8 cellular contexts compared by ENCODE assay signal in the genomic region with DNA sequence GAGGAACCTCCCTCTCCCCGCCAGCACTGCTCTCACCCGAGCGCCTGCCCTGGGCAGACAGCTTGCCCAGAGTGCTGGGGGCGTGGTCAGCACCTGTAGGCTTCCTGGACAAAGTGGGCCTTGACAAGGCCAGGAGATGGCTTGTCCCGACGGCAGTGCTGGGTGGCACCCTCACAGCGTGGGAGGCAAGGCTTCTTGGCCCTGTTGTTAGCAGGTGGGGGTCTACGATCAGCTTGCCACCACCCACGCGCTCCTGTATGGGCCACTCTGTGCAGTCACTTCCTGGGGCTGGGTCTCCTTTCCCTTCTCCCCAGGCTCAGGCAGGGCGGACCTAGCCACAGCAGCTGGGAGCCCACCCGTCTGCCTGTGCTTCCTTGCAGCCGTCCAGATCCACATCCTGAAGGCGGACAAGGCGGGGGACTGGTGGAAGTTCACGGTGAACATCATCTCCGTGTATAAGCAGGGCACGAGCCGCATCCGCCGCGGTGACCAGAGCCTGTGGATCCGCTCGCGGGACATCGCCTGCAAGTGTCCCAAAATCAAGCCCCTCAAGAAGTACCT.
DNase-seq lines count a peak whose midpoint lies in the region; ATAC-seq and TF ChIP-seq lines count a peak whose summit lies in the region.

No MANE protein-coding gene starts in this region.

- peaks cover 3% of the 10 kb centered on the region for H3K4me1 ChIP-seq in smooth muscle cell (ENCODE audit: low read depth)

- peak overlapping the region; percentile 39 for H3K4me3 ChIP-seq in smooth muscle cell

- TF ChIP-seq CTCF in smooth muscle cell (IDR thresholded peaks at IDR 0.05; ENCODE audit: borderline replicate concordance, insufficient read depth, poor library complexity, severe bottlenecking): no peak

- H3F3A ChIP-seq in smooth muscle cell (ENCODE audit: low read depth): no peaks in the 10 kb centered on the region

- peak overlapping the region; percentile 24 for H2AFZ ChIP-seq in smooth muscle cell (ENCODE audit: low read depth)

- H3K9me3 ChIP-seq in smooth muscle cell (replicated peaks; ENCODE audit: low read depth): no peaks in the 10 kb centered on the region

- no peaks in the 10 kb centered on the region for H3K79me2 ChIP-seq in smooth muscle cell (ENCODE audit: low read depth)

- intact Hi-C loops in left ventricle myocardium superior (cut with micrococcal nuclease): no loop called here

- ATAC-seq in GM21825 (IDR thresholded peaks at IDR 0.05; ENCODE audit: unreplicated experiment) (peak; percentile 9), left ventricle myocardium superior (no peak), HG03095 (IDR thresholded peaks at IDR 0.05; ENCODE audit: unreplicated experiment) (no peak), GM19324 (IDR thresholded peaks at IDR 0.05; ENCODE audit: low FRiP score, unreplicated experiment) (no peak)

- no peaks in the 10 kb centered on the region for H3K27me3 ChIP-seq in smooth muscle cell (ENCODE audit: low read depth)

- DNase-seq in activated CD8-positive, alpha-beta memory T cell treated with anti-CD3 and anti-CD28 coated beads for 24 hours: peak; percentile 70
- DNase-seq in left ventricle myocardium superior: peak; percentile 49
- DNase-seq in smooth muscle cell (lab: John Stamatoyannopoulos, UW; ENCODE audit: unreplicated experiment): no peak
- no peak for DNase-seq in Kasumi-1 (lab: John Stamatoyannopoulos, UW)
- no peak for DNase-seq in HCEC 1CT

- peak overlapping the region; percentile 86 for H3K4me2 ChIP-seq in smooth muscle cell

- H3K27ac ChIP-seq in smooth muscle cell (ENCODE audit: low read depth): no peak overlapping the region

- H3K9ac ChIP-seq in smooth muscle cell (ENCODE audit: low read depth): no peak overlapping the region

- H3K36me3 ChIP-seq in smooth muscle cell (ENCODE audit: low read depth): no peaks in the 10 kb centered on the region

- H4K20me1 ChIP-seq in smooth muscle cell (ENCODE audit: low read depth): no peaks in the 10 kb centered on the region

- 51% methylated on average over 26 of the region's 26 CpGs for WGBS in smooth muscle cell (ENCODE audit: low lambda C conversion rate)

Comparison
In these comparisons a context has a peak if more than half of its experiments do, and no peak if none do; other contexts are left out.
1. DNase-seq: peak in activated CD8-positive, alpha-beta memory T cell treated with anti-CD3 and anti-CD28 coated beads for 24 hours (single experiment) and left ventricle myocardium superior (single experiment); none in smooth muscle cell (single experiment), Kasumi-1 (0 of 2) and HCEC 1CT (single experiment).